Comparison of ENCODE assay signal across 1 cellular context in genomic region chr2:230886641-230887040, GRCh38.
TF ChIP-seq lines count a peak whose summit lies in the region.

No MANE protein-coding gene starts in this region.

TF ChIP-seq in HepG2, 621 proteins besides CTCF, POLR2A, EP300 and RAD21:
- TF ChIP-seq USF2 (IDR thresholded peaks at IDR 0.05; ENCODE audit: low read depth, low read length) (no peak), USF2 (CRISPR knock-in tag; IDR thresholded peaks at IDR 0.05; ENCODE audit: borderline replicate concordance) (no peak), HES4 (CRISPR knock-in tag; IDR thresholded peaks at IDR 0.05; ENCODE audit: borderline replicate concordance) (no peak), GLI4 (CRISPR knock-in tag; IDR thresholded peaks at IDR 0.05; ENCODE audit: borderline replicate concordance) (no peak), ZNF768 (CRISPR knock-in tag; IDR thresholded peaks at IDR 0.05) (peak; percentile 40; the same call in 1 of the 2 replicates)
